ENCODE assay signal across 22 cellular contexts in the genomic region with DNA sequence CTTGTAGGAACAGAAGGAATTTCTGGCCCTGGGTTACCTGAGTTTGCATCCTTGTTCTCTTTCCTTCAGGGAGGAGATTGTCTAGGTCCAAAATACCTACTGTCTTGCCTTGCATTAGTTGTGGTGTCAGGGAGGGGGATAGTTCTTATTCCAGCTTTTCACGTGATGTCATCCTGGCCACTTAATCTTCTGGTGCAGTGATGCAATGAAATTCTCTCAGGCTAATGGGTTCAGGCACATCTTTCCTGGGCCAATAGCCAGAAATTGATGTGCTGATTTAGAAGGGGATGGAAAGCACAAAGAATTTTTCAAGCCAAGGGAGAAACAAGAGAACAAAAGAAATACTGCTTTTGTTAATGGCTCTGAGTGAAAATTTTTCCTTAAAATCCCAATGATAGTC.
"Had no signal": no experiment of that assay in that cellular context is flagged by ENCODE, and none has a peak within 500 bp of the region (broad histone marks: within the 10 kb centered on the region; RNA-seq: fewer than 3 reads in every experiment).

No MANE protein-coding gene starts in this region.

- H3K27me3 ChIP-seq: adrenal gland had no signal

- DNase-seq: activated CD4-positive, alpha-beta T cell treated with anti-CD3 and anti-CD28 coated beads for 4 hours; activated CD8-positive, alpha-beta memory T cell treated with anti-CD3 and anti-CD28 coated beads, Interleukin-2, amount 50 U/mL, for 4 hours; activated CD8-positive, alpha-beta T cell treated with anti-CD3 and anti-CD28 coated beads for 36 hours; activated naive CD4-positive, alpha-beta T cell treated with anti-CD3 and anti-CD28 coated beads, Interleukin-2, amount 50 U/mL, for 16 hours; activated naive CD8-positive, alpha-beta T cell treated with anti-CD3 and anti-CD28 coated beads, Interleukin-2, amount 10 ng/mL, durations not matched to agents 7 days and 5 days; adrenal gland; anterior cingulate cortex; cerebellar nuclear complex; MG63; NCI-H1092 treated with DMSO at 0.1 percent for 48 hours; NCI-H1417 treated with DMSO at 0.1 percent for 48 hours; NCI-H1694; NCI-H2029; NCI-H2107; NCI-H2227 treated with DMSO at 0.1 percent for 48 hours; NCI-H446 treated with DMSO at 0.1 percent for 48 hours; NCI-H774; SIG-M5; T-helper 1 cell; WERI-Rb-1 had no signal

- H3K9me3 ChIP-seq: adrenal gland, MG63 had no signal

- ATAC-seq: activated CD4-positive, CD25-positive, alpha-beta regulatory T cell treated with anti-CD3 and anti-CD28 coated beads, Interleukin-2, amount 50 U/mL, for 24 hours; activated CD8-positive, alpha-beta T cell treated with anti-CD3 and anti-CD28 coated beads for 36 hours had no signal

- H3K9ac ChIP-seq: KMS-11 had no signal

- H3K27ac ChIP-seq: adrenal gland, KMS-11, WERI-Rb-1 had no signal

- H3K4me3 ChIP-seq: adrenal gland, MG63 had no signal

- H3K36me3 ChIP-seq: adrenal gland, MG63, WERI-Rb-1 had no signal

- H3K4me1 ChIP-seq: adrenal gland had no signal

- H3K4me2 ChIP-seq: KMS-11 had no signal
